In genomic region chr7:128106840-128107239, GRCh38 we compare ENCODE assay signal across 25 cellular contexts.
DNase-seq lines count a peak whose midpoint lies in the region; FAIRE-seq and TF ChIP-seq lines count a peak whose summit lies in the region.
"Had no signal": no experiment of that assay in that cellular context is flagged by ENCODE, and none has a peak within 500 bp of the region (broad histone marks: within the 10 kb centered on the region; RNA-seq: fewer than 3 reads in every experiment).

No MANE protein-coding gene starts in this region.

- TF ChIP-seq CTCF in DOHH2 (IDR thresholded peaks at IDR 0.05; ENCODE audit: low read depth, low read length, poor library complexity, severe bottlenecking) (no peak), sigmoid colon (IDR thresholded peaks at IDR 0.05) (no peak), GM20000 (IDR thresholded peaks at IDR 0.05; ENCODE audit: extremely low read depth, missing control alignments) (no peak)

- H3K36me3 ChIP-seq in DOHH2 (ENCODE audit: control insufficient read depth, low read length) (no peaks in the 10 kb centered on the region), sigmoid colon (no peaks in the 10 kb centered on the region)
- H3K36me3 ChIP-seq: colonic mucosa, SJSA1, thyroid gland had no signal

- no peaks in the 10 kb centered on the region for H4K20me1 ChIP-seq in DOHH2 (ENCODE audit: control insufficient read depth, insufficient read depth, low read depth, low read length)

- H3K9me3 Mint-ChIP-seq in activated naive CD4-positive, alpha-beta T cell treated with anti-CD3 and anti-CD28 coated beads, Interleukin-2, amount 10 ng/mL, durations not matched to agents 7 days and 5 days, result no peaks in the 10 kb centered on the region
- no peaks in the 10 kb centered on the region for H3K9me3 Mint-ChIP-seq in T-helper 2 cell treated with Interferon-gamma antibody and Interleukin-4, amounts not matched to agents 5 μg/mL and 100 μg/mL, for 36 hours
- H3K9me3 Mint-ChIP-seq: activated T-cell treated with anti-CD3 and anti-CD28 coated beads, Interleukin-2, amount 50 U/mL, for 72 hours had no signal

- peak overlapping the region; percentile 23 for H3K27ac ChIP-seq in DOHH2 (ENCODE audit: low read depth, low read length)
- no peak overlapping the region for H3K27ac ChIP-seq in sigmoid colon
- H3K27ac ChIP-seq: colonic mucosa, SJSA1, thyroid gland had no signal

- H3K4me1 ChIP-seq in DOHH2 (ENCODE audit: control insufficient read depth, low read length) (peaks cover 98% of the 10 kb centered on the region), sigmoid colon (peaks cover 0 to 15% (median 10%) of the 10 kb centered on the region in 4 donors)
- H3K4me1 ChIP-seq: colonic mucosa had no signal

- H3K36me3 Mint-ChIP-seq in activated naive CD4-positive, alpha-beta T cell treated with anti-CD3 and anti-CD28 coated beads, Interleukin-2, amount 10 ng/mL, durations not matched to agents 7 days and 5 days, result peaks cover 3% of the 10 kb centered on the region
- H3K36me3 Mint-ChIP-seq in T-helper 2 cell treated with Interferon-gamma antibody and Interleukin-4, amounts not matched to agents 5 μg/mL and 100 μg/mL, for 36 hours (ENCODE audit: low read depth), result no peaks in the 10 kb centered on the region
- H3K36me3 Mint-ChIP-seq: brain; CD4-positive, CD25-positive, alpha-beta regulatory T cell had no signal

- peak overlapping the region; percentile 50 for H3K27ac Mint-ChIP-seq in activated naive CD4-positive, alpha-beta T cell treated with anti-CD3 and anti-CD28 coated beads, Interleukin-2, amount 10 ng/mL, durations not matched to agents 7 days and 5 days
- H3K27ac Mint-ChIP-seq in T-helper 2 cell treated with Interferon-gamma antibody and Interleukin-4, amounts not matched to agents 5 μg/mL and 100 μg/mL, for 36 hours, result no peak overlapping the region
- H3K27ac Mint-ChIP-seq: activated T-cell treated with anti-CD3 and anti-CD28 coated beads, Interleukin-2, amount 50 U/mL, for 72 hours; endodermal cell had no signal

- TF ChIP-seq POLR2A in sigmoid colon (IDR thresholded peaks at IDR 0.05), result no peak

- intact Hi-C loops in sigmoid colon (cut with DNase I), result no loop called here

- H3K79me2 ChIP-seq in DOHH2 (ENCODE audit: control insufficient read depth, low read length), result no peaks in the 10 kb centered on the region

- CTCF ChIA-PET in activated naive CD4-positive, alpha-beta T cell treated with anti-CD3 and anti-CD28 coated beads, Interleukin-2, amount 10 ng/mL, durations not matched to agents 7 days and 5 days (lab: Charles Lee), result interaction anchor here (0.6 to 1.1 kb wide), 2 partner anchors 102 to 1115 kb away, joined by 3 to 4 read pairs; no protein-coding TSS in a partner anchor

- no peak for DNase-seq in activated naive CD4-positive, alpha-beta T cell treated with anti-CD3 and anti-CD28 coated beads, Interleukin-2, amount 10 ng/mL, durations not matched to agents 7 days and 5 days
- DNase-seq in activated naive CD4-positive, alpha-beta T cell treated with Interleukin-2 at 50 U/mL for 16 hours, result no peak
- DNase-seq in T-helper 2 cell treated with Interferon-gamma antibody and Interleukin-4, amounts not matched to agents 5 μg/mL and 100 μg/mL, for 36 hours (ENCODE audit: low spot score), result no peak
- DNase-seq in sigmoid colon, result peak; percentile 46
- DNase-seq in mucosa of gallbladder (ENCODE audit: low spot score), result no peak
- no peak for DNase-seq in GM20000 (ENCODE audit: low spot score)
- no peak for DNase-seq in RCC 7860 (ENCODE audit: low spot score)
- DNase-seq: ACHN; activated CD4-positive, CD25-positive, alpha-beta regulatory T cell; activated T-cell treated with anti-CD3 and anti-CD28 coated beads, Interleukin-2, amount 50 U/mL, for 72 hours; CD4-positive, CD25-positive, alpha-beta regulatory T cell; colonic mucosa; DMS79 treated with DMSO at 0.1 percent for 48 hours; endodermal cell; H7; kidney glomerular epithelial cell; mammary epithelial cell; NCI-H1105 treated with DMSO at 0.1 percent for 48 hours; NCI-H69; stimulated activated naive CD4-positive, alpha-beta T cell treated with Interleukin-2 at 50 U/mL for 16 hours; T1000; thyroid gland had no signal

- H3K4me1 Mint-ChIP-seq in activated naive CD4-positive, alpha-beta T cell treated with anti-CD3 and anti-CD28 coated beads, Interleukin-2, amount 10 ng/mL, durations not matched to agents 7 days and 5 days, result peaks cover 73% of the 10 kb centered on the region
- H3K4me1 Mint-ChIP-seq in T-helper 2 cell treated with Interferon-gamma antibody and Interleukin-4, amounts not matched to agents 5 μg/mL and 100 μg/mL, for 36 hours (ENCODE audit: low read depth), result peaks cover 43% of the 10 kb centered on the region

- no peak for TF ChIP-seq EP300 in sigmoid colon (IDR thresholded peaks at IDR 0.05)

- H3K27me3 ChIP-seq in DOHH2 (ENCODE audit: control insufficient read depth, low read length) (no peaks in the 10 kb centered on the region), sigmoid colon (peaks cover 0 to 60% (median 16%) of the 10 kb centered on the region in 3 donors)
- H3K27me3 ChIP-seq: thyroid gland had no signal

- H3K9me2 ChIP-seq in DOHH2 (replicated peaks; ENCODE audit: control insufficient read depth, low read length), result no peaks in the 10 kb centered on the region

- peaks cover 46% of the 10 kb centered on the region for H3F3A ChIP-seq in DOHH2 (ENCODE audit: control insufficient read depth, insufficient read depth)

- no peak for FAIRE-seq in RCC 7860 (lab: Jason Lieb, UNC)

- 17 to 41% methylated on average over 1 of the region's 1 CpG for WGBS in sigmoid colon, 2 donors

- H3K4me2 ChIP-seq in DOHH2 (ENCODE audit: low read length), result peak overlapping the region; percentile 25

- H3K9me3 ChIP-seq in DOHH2 (ENCODE audit: control insufficient read depth, insufficient read depth, low read length), result no peaks in the 10 kb centered on the region
- H3K9me3 ChIP-seq in sigmoid colon, result no peaks in the 10 kb centered on the region
- H3K9me3 ChIP-seq: colonic mucosa, thyroid gland had no signal

- H3K4me3 ChIP-seq in DOHH2 (ENCODE audit: low read length) (0 out of 2 replicates have a peak overlapping the region, but pooled peaks have one; percentile 4), sigmoid colon (no peak overlapping the region)
- H3K4me3 ChIP-seq: colonic mucosa, SJSA1, thyroid gland had no signal

- no peak overlapping the region for H3K4me3 Mint-ChIP-seq in activated naive CD4-positive, alpha-beta T cell treated with anti-CD3 and anti-CD28 coated beads, Interleukin-2, amount 10 ng/mL, durations not matched to agents 7 days and 5 days
- H3K4me3 Mint-ChIP-seq in T-helper 2 cell treated with Interferon-gamma antibody and Interleukin-4, amounts not matched to agents 5 μg/mL and 100 μg/mL, for 36 hours, result peak overlapping the region; percentile 34
- H3K4me3 Mint-ChIP-seq: activated T-cell treated with anti-CD3 and anti-CD28 coated beads, Interleukin-2, amount 50 U/mL, for 72 hours; brain; endodermal cell had no signal

- H3K27me3 Mint-ChIP-seq in activated naive CD4-positive, alpha-beta T cell treated with anti-CD3 and anti-CD28 coated beads, Interleukin-2, amount 10 ng/mL, durations not matched to agents 7 days and 5 days, result peaks cover 34% of the 10 kb centered on the region
- peaks cover 13% of the 10 kb centered on the region for H3K27me3 Mint-ChIP-seq in T-helper 2 cell treated with Interferon-gamma antibody and Interleukin-4, amounts not matched to agents 5 μg/mL and 100 μg/mL, for 36 hours (ENCODE audit: low read depth)
